In the genomic region with DNA sequence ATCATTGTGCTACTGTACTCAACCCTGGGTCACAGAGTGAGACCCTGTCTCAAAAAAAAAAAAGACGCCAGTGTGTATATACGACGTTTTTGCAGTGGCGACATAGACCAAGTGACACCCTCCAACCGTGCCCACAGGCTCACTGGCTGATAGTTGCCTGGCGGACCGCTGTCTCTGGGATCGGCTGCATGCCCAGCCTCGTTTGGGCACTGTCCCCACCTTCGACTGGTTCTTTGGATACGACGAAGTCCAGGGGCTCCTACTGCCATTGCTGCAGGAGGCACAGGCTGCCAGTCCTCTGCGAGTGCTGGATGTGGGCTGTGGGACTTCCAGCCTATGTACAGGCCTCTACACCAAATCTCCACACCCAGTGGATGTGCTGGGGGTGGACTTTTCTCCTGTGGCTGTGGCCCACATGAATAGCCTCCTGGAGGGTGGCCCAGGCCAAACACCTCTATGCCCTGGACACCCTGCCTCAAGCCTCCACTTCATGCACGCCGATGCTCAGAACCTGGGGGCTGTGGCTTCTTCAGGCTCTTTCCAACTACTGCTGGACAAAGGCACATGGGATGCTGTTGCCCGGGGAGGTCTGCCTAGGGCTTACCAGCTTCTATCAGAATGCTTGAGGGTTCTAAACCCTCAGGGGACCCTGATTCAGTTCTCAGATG, we compare ENCODE assay signal across 9 cellular contexts.
A peak's percentile ranks its signal among the peaks of the same experiment; 100 is the strongest.
DNase-seq lines count a peak whose midpoint lies in the region; ATAC-seq, FAIRE-seq and TF ChIP-seq lines count a peak whose summit lies in the region.
"Had no signal": no experiment of that assay in that cellular context is flagged by ENCODE, and none has a peak within 500 bp of the region (broad histone marks: within the 10 kb centered on the region; RNA-seq: fewer than 3 reads in every experiment).

No MANE protein-coding gene starts in this region.

- no peaks in the 10 kb centered on the region for H3K9me3 ChIP-seq in parathyroid adenoma (ENCODE audit: control insufficient read depth, low read length)

- ATAC-seq in HG03025 (IDR thresholded peaks at IDR 0.05; ENCODE audit: low FRiP score, unreplicated experiment): no peak
- no peak for ATAC-seq in HG03175 (IDR thresholded peaks at IDR 0.05; ENCODE audit: unreplicated experiment)

- peak overlapping the region; percentile 86 for H3K4me2 ChIP-seq in parathyroid adenoma (ENCODE audit: low read length)

- peak overlapping the region; percentile 90 for H3K27ac ChIP-seq in RWPE1
- peak overlapping the region; percentile 81 for H3K27ac ChIP-seq in epithelial cell of prostate
- H3K27ac ChIP-seq in parathyroid adenoma: no peak overlapping the region

- FAIRE-seq in HTR-8/SVneo (lab: Jason Lieb, UNC): no peak
- FAIRE-seq: islet of Langerhans had no signal

- H3K36me3 ChIP-seq in GM06990 (ENCODE audit: control insufficient read depth, insufficient read depth, low read length): peaks cover 15% of the 10 kb centered on the region
- no peaks in the 10 kb centered on the region for H3K36me3 ChIP-seq in parathyroid adenoma (ENCODE audit: control insufficient read depth, insufficient read depth, low read length)

- no peak overlapping the region for H2AFZ ChIP-seq in parathyroid adenoma

- POLR2A ChIA-PET in RWPE1 (lab: Yijun Ruan, JAX; ENCODE audit: low non-redundant PET): interaction anchor here (2.1 kb wide), 1 partner anchor 75 kb away, joined by 16 read pairs; a partner anchor contains a TSS

- H3K4me3 ChIP-seq in GM06990 (replicated peaks; ENCODE audit: low read depth, low read length) (peak overlapping the region; percentile 78), parathyroid adenoma (ENCODE audit: low read depth, low read length) (peak overlapping the region; percentile 75)

- TF ChIP-seq CTCF in GM06990 (IDR thresholded peaks at IDR 0.05; ENCODE audit: insufficient read depth, low read length, poor library complexity, severe bottlenecking): no peak
- no peak for TF ChIP-seq CTCF in RWPE1 (conservative IDR thresholded peaks at IDR 0.05; ENCODE audit: low read depth)
- no peak for TF ChIP-seq CTCF in parathyroid adenoma (IDR thresholded peaks at IDR 0.05)

- H3K27me3 ChIP-seq in GM06990 (replicated peaks; ENCODE audit: control insufficient read depth, insufficient read depth, low read length) (no peaks in the 10 kb centered on the region), parathyroid adenoma (ENCODE audit: control insufficient read depth, insufficient read depth, low read length) (no peaks in the 10 kb centered on the region)

- peaks cover 2% of the 10 kb centered on the region for H3K4me1 ChIP-seq in parathyroid adenoma

- DNase-seq in GM06990 (ENCODE audit: extremely low read depth, insufficient read length) (no peak), RWPE1 (ENCODE audit: low spot score) (no peak), epithelial cell of prostate (ENCODE audit: low read depth, low spot score) (no peak), NCI-H187 (lab: John Stamatoyannopoulos, UW) (no peak), HTR-8/SVneo (ENCODE audit: insufficient read length, low spot score) (no peak)

- no peak overlapping the region for H3K9ac ChIP-seq in parathyroid adenoma

- H3K79me2 ChIP-seq in parathyroid adenoma: no peaks in the 10 kb centered on the region

- CTCF ChIA-PET in RWPE1 (lab: Yijun Ruan, JAX): interaction anchor here (0.7 kb wide), 2 partner anchors 42 to 242 kb away, joined by 3 to 4 read pairs; no protein-coding TSS in a partner anchor
